In the genomic region with DNA sequence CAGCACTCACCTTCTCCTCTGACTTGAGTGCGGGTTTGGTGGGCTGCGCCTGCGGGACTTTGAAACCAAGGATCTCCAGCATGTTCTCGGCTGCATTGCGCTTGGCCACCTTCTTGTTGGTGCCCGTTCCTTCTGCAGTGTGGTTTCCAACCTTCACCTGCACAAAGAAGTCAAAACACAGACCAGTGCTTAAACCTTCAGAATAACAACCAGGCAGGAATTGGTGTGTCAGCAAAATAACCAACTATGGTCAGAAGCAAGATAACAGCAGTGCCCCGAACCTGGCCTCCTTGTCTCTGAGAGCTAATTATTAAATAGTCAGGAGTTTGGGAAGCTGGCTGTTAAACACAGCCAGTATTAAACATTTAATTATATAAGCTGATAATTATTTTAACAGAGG, we compare ENCODE assay signal across 19 cellular contexts.
DNase-seq lines count a peak whose midpoint lies in the region; ATAC-seq and TF ChIP-seq lines count a peak whose summit lies in the region.
"Had no signal": no experiment of that assay in that cellular context is flagged by ENCODE, and none has a peak within 500 bp of the region (broad histone marks: within the 10 kb centered on the region; RNA-seq: fewer than 3 reads in every experiment).

No MANE protein-coding gene starts in this region.

- H3K4me1 ChIP-seq in cardiac muscle cell (ENCODE audit: low read depth): no peaks in the 10 kb centered on the region
- no peaks in the 10 kb centered on the region for H3K4me1 ChIP-seq in MM.1S (ENCODE audit: low read length)
- H3K4me1 ChIP-seq in mammary epithelial cell (ENCODE audit: insufficient read depth, low read length): no peaks in the 10 kb centered on the region
- H3K4me1 ChIP-seq: Peyer's patch, SJSA1 had no signal

- no peaks in the 10 kb centered on the region for H3K9me3 Mint-ChIP-seq in endothelial cell (ENCODE audit: unreplicated experiment)
- no peaks in the 10 kb centered on the region for H3K9me3 Mint-ChIP-seq in stimulated activated effector memory CD8-positive, alpha-beta T cell treated with anti-CD3 and anti-CD28 coated beads, Interleukin-12 subunit alpha, Interleukin-12 subunit beta, amount 100 ng/mL, for 72 hours
- H3K9me3 Mint-ChIP-seq in activated T-cell treated with anti-CD3 and anti-CD28 coated beads, Interleukin-2, amount 50 U/mL, for 4 hours: no peaks in the 10 kb centered on the region

- no peak for TF ChIP-seq CTCF in cardiac muscle cell (IDR thresholded peaks at IDR 0.05; ENCODE audit: low read depth, low read length)
- TF ChIP-seq CTCF in MM.1S (IDR thresholded peaks at IDR 0.05; ENCODE audit: low read length): no peak
- no peak for TF ChIP-seq CTCF in endothelial cell (IDR thresholded peaks at IDR 0.05; ENCODE audit: unreplicated experiment)
- TF ChIP-seq CTCF in mammary epithelial cell (conservative IDR thresholded peaks at IDR 0.05 in 1 of 2, IDR thresholded peaks at IDR 0.05 in 1 of 2; ENCODE audit: extremely low read depth in 1 of 2, insufficient read depth in 1 of 2, low read depth in 1 of 2, low read length in 2 of 2): no peak

- 100% methylated on average over 7 of the region's 7 CpGs for WGBS in mammary epithelial cell (ENCODE audit: low coverage, missing lambda C conversion rate)

- H3K4me2 ChIP-seq in MM.1S (ENCODE audit: low read depth, low read length) (no peak overlapping the region), mammary epithelial cell (ENCODE audit: insufficient read depth, low read depth, low read length) (no peak overlapping the region)

- H3K4me3 Mint-ChIP-seq in endothelial cell (ENCODE audit: unreplicated experiment): no peak overlapping the region
- no peak overlapping the region for H3K4me3 Mint-ChIP-seq in stimulated activated effector memory CD8-positive, alpha-beta T cell treated with anti-CD3 and anti-CD28 coated beads, Interleukin-12 subunit alpha, Interleukin-12 subunit beta, amount 100 ng/mL, for 72 hours
- H3K4me3 Mint-ChIP-seq in activated T-cell treated with anti-CD3 and anti-CD28 coated beads, Interleukin-2, amount 50 U/mL, for 4 hours: no peak overlapping the region

- DNase-seq in cardiac muscle cell (ENCODE audit: low read depth in 1 of 2, low spot score in 1 of 2): no peak
- no peak for DNase-seq in Right ventricle myocardium inferior (ENCODE audit: missing footprints)
- peak; percentile 16 for DNase-seq in MM.1S
- no peak for DNase-seq in endothelial cell (ENCODE audit: low spot score)
- DNase-seq in stimulated activated effector memory CD8-positive, alpha-beta T cell treated with anti-CD3 and anti-CD28 coated beads, Interleukin-12 subunit alpha, Interleukin-12 subunit beta, amount 100 ng/mL, for 72 hours (ENCODE audit: low spot score in 2 of 2): no peak
- DNase-seq in activated T-cell treated with anti-CD3 and anti-CD28 coated beads, Interleukin-2, amount 50 U/mL, for 4 hours: no peak
- no peak for DNase-seq in mammary epithelial cell
- DNase-seq: KG1, MV-4-11, NCI-H1105 treated with DMSO at 0.1 percent for 48 hours, NCI-H2081, NCI-H2171, NCI-H345, NCI-H524 treated with DMSO at 0.1 percent for 48 hours, NCI-H82, Peyer's patch had no signal

- H3K27ac Mint-ChIP-seq in endothelial cell (ENCODE audit: unreplicated experiment): peak overlapping the region; percentile 53
- H3K27ac Mint-ChIP-seq in stimulated activated effector memory CD8-positive, alpha-beta T cell treated with anti-CD3 and anti-CD28 coated beads, Interleukin-12 subunit alpha, Interleukin-12 subunit beta, amount 100 ng/mL, for 72 hours: peak overlapping the region; percentile 82

- no TSS peak for BruUV-seq in mammary epithelial cell (replicated peaks; lab: Mats Ljungman, UMichigan)

- H3K27me3 ChIP-seq in cardiac muscle cell (no peaks in the 10 kb centered on the region), MM.1S (replicated peaks; ENCODE audit: insufficient read depth, low read length) (no peaks in the 10 kb centered on the region), mammary epithelial cell (ENCODE audit: insufficient read depth, low read length) (no peaks in the 10 kb centered on the region)
- H3K27me3 ChIP-seq: Peyer's patch, SJSA1 had no signal

- CTCF ChIA-PET in mammary epithelial cell (lab: Charles Lee; ENCODE audit: low non-redundant PET): no interaction called here

- 0 out of 2 replicates have a peak, but pooled peaks cover 3% of the 10 kb centered on the region for H3K79me2 ChIP-seq in MM.1S (ENCODE audit: low read length)
- H3K79me2 ChIP-seq in mammary epithelial cell (ENCODE audit: insufficient read depth, low read length): peaks cover 3% of the 10 kb centered on the region

- H3K4me1 Mint-ChIP-seq in endothelial cell (ENCODE audit: unreplicated experiment): no peaks in the 10 kb centered on the region
- peaks cover 8% of the 10 kb centered on the region for H3K4me1 Mint-ChIP-seq in stimulated activated effector memory CD8-positive, alpha-beta T cell treated with anti-CD3 and anti-CD28 coated beads, Interleukin-12 subunit alpha, Interleukin-12 subunit beta, amount 100 ng/mL, for 72 hours
- H3K4me1 Mint-ChIP-seq in activated T-cell treated with anti-CD3 and anti-CD28 coated beads, Interleukin-2, amount 50 U/mL, for 4 hours (ENCODE audit: low read depth): no peaks in the 10 kb centered on the region

- H3K27me3 Mint-ChIP-seq in endothelial cell (ENCODE audit: unreplicated experiment): no peaks in the 10 kb centered on the region
- no peaks in the 10 kb centered on the region for H3K27me3 Mint-ChIP-seq in activated T-cell treated with anti-CD3 and anti-CD28 coated beads, Interleukin-2, amount 50 U/mL, for 4 hours (ENCODE audit: low read depth)

- ATAC-seq in Right ventricle myocardium inferior (no peak), GM21423 (IDR thresholded peaks at IDR 0.05; ENCODE audit: unreplicated experiment) (no peak)
- no peak for ATAC-seq in stimulated activated effector memory CD8-positive, alpha-beta T cell treated with anti-CD3 and anti-CD28 coated beads, Interleukin-12 subunit alpha, Interleukin-12 subunit beta, amount 100 ng/mL, for 72 hours
- no peak for ATAC-seq in activated T-cell treated with anti-CD3 and anti-CD28 coated beads, Interleukin-2, amount 50 U/mL, for 4 hours

- intact Hi-C loops in Right ventricle myocardium inferior (cut with DNase I) (no loop called here), mammary epithelial cell (cut with micrococcal nuclease) (no loop called here)

- H3K9me3 ChIP-seq in cardiac muscle cell (ENCODE audit: low read depth) (no peaks in the 10 kb centered on the region), MM.1S (replicated peaks; ENCODE audit: insufficient read depth, low read length) (no peaks in the 10 kb centered on the region), mammary epithelial cell (replicated peaks; ENCODE audit: insufficient read depth, low read length) (no peaks in the 10 kb centered on the region)
- H3K9me3 ChIP-seq: Peyer's patch, SJSA1 had no signal

- H2AFZ ChIP-seq in MM.1S (ENCODE audit: low read length) (no peak overlapping the region), mammary epithelial cell (ENCODE audit: low read depth, low read length) (no peak overlapping the region)

- dilution Hi-C loops in mammary epithelial cell (cut with HindIII; ENCODE audit: low sequenced_read_pairs): loop anchor here (5.0 kb wide), 1 partner anchor 102 kb away; no protein-coding TSS in a partner anchor

- H3F3A ChIP-seq in MM.1S (ENCODE audit: insufficient read depth, low read length): no peaks in the 10 kb centered on the region

- peaks cover 63% of the 10 kb centered on the region for H3K36me3 Mint-ChIP-seq in endothelial cell (ENCODE audit: low read depth, unreplicated experiment)
- H3K36me3 Mint-ChIP-seq in stimulated activated effector memory CD8-positive, alpha-beta T cell treated with anti-CD3 and anti-CD28 coated beads, Interleukin-12 subunit alpha, Interleukin-12 subunit beta, amount 100 ng/mL, for 72 hours: peaks cover 100% of the 10 kb centered on the region
- peaks cover 70% of the 10 kb centered on the region for H3K36me3 Mint-ChIP-seq in activated T-cell treated with anti-CD3 and anti-CD28 coated beads, Interleukin-2, amount 50 U/mL, for 4 hours (ENCODE audit: insufficient read depth)

- peak overlapping the region; percentile 62 for H3K27ac ChIP-seq in cardiac muscle cell
- no peak overlapping the region for H3K27ac ChIP-seq in MM.1S (ENCODE audit: low read length)
- H3K27ac ChIP-seq in mammary epithelial cell (ENCODE audit: insufficient read depth, low read depth, low read length): no peak overlapping the region
- H3K27ac ChIP-seq: C4-2B, Peyer's patch, SJSA1 had no signal

- H3K36me3 ChIP-seq in cardiac muscle cell (peaks cover 72% of the 10 kb centered on the region), MM.1S (replicated peaks; ENCODE audit: insufficient read depth, low read length) (peaks cover 12% of the 10 kb centered on the region), mammary epithelial cell (ENCODE audit: insufficient read depth, low read length) (peaks cover 36% of the 10 kb centered on the region)

- H4K20me1 ChIP-seq in MM.1S (ENCODE audit: insufficient read depth, low read length): no peaks in the 10 kb centered on the region
- no peaks in the 10 kb centered on the region for H4K20me1 ChIP-seq in mammary epithelial cell (ENCODE audit: insufficient read depth, low read length)

- H3K4me3 ChIP-seq in cardiac muscle cell: no peak overlapping the region
- no peak overlapping the region for H3K4me3 ChIP-seq in MM.1S (ENCODE audit: low read length)
- no peak overlapping the region for H3K4me3 ChIP-seq in mammary epithelial cell (replicated peaks in 1 of 3; ENCODE audit: insufficient read depth in 1 of 3, low read depth in 2 of 3, low read length in 3 of 3)
- H3K4me3 ChIP-seq: Peyer's patch, SJSA1 had no signal

- H3K9me2 ChIP-seq in MM.1S (replicated peaks; ENCODE audit: insufficient read depth, low read length): no peaks in the 10 kb centered on the region

- H3K9ac ChIP-seq in MM.1S (ENCODE audit: low read length): no peak overlapping the region
- no peak overlapping the region for H3K9ac ChIP-seq in mammary epithelial cell (ENCODE audit: insufficient read depth, low read length)

- in situ Hi-C loops in mammary epithelial cell (cut with MboI; ENCODE audit: low sequenced_read_pairs in 2 of 2): no loop called here
